In the genomic region with DNA sequence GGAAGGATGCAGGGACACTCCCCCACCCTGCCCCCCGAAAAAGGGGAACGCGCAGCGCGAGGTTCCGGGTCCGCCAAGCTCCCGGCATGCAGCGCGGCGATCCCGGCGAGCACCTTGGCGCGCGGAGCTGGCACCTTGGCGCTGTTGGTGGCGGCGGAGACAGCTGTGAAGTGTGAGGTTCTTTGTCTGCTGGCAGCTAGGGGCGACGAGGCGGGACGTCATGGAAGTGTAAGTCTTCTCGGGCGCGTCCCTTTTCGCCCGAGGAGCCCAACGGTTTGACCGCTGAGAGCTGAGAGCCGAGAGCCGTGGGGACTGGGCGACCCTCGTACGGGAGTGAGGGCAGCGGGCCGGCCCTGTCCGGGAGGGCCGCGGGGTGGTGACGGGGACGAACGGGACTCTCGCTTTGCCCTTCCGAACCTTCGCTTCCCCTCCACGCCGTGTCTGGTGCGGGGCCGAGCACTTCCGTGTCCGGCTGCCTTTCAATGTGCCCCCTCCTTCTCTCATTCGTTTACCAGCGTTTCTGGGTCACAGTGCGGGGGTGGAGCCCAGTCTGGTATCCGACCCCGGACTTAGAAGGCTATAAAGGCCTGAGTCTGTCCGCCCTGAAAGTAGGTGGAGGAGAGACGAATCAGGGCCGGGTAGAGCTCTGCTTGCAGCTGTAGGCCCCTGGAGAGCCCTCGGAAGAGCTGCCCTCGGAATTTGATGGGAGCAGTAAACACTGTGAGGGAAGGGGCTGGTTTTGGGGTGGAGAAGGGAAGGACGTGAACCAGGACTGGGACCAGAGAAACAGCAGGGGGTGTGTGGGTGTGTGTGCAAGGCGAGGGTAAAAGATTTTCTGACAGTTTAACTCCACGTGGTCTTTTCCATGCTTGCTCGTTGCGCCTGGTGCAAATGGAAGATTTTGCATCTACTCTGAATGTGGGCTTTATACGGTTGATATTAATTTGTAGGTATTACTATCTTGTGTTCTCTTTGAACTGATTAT, we compare ENCODE assay signal across 8 cellular contexts. TPM values are rescaled to one million over a fixed set of nuclear protein-coding genes. Genes with fewer than 3 reads are reported as not detected.
DNase-seq lines count a peak whose midpoint lies in the region; ATAC-seq and TF ChIP-seq lines count a peak whose summit lies in the region.

A gene (plus strand): TSS at position 105 of the 985 bp plus-strand sequence. CDS start 116 bp downstream, at position 221.

- DNase-seq in DMS153 (lab: John Stamatoyannopoulos, UW) (peak; percentile 7), HUDEP-2 (lab: John Stamatoyannopoulos, UW; ENCODE audit: unreplicated experiment in 76 of 76) (peak in 75 of 76 experiments; percentile 23 to 85 (median 70)), OCI-LY7 (ENCODE audit: low spot score) (peak; percentile 88), activated T-cell treated with anti-CD3 and anti-CD28 coated beads for 4 hours (peak; percentile 73), erythroblast (lab: John Stamatoyannopoulos, UW) (peak; percentile 86 to 87)
- DNase-seq in stimulated activated CD8-positive, alpha-beta memory T cell treated with anti-CD3 and anti-CD28 coated beads, Interleukin-7, amount 100 ng/mL, for 1 hour (ENCODE audit: low read depth in 2 of 2): peak; percentile 70 to 71

- TF ChIP-seq POLR2A in erythroblast (IDR thresholded peaks at IDR 0.05; ENCODE audit: low read length): peak; percentile 83

- H3K4me1 ChIP-seq in OCI-LY7 (ENCODE audit: insufficient read depth, low read length, poor library complexity, severe bottlenecking): peaks cover 38% of the 10 kb centered on the region
- peaks cover 16% of the 10 kb centered on the region for H3K4me1 ChIP-seq in mucosa of stomach (ENCODE audit: control insufficient read depth, insufficient read depth, low read length)

- BruUV-seq in OCI-LY7 (replicated peaks; lab: Mats Ljungman, UMichigan): TSS peak; percentile 63

- H3K27me3 ChIP-seq in mucosa of stomach (ENCODE audit: control insufficient read depth, insufficient read depth, low read length): no peaks in the 10 kb centered on the region

- peak within 1 kb of the TSS; percentile 83 for H3K4me2 ChIP-seq in OCI-LY7 (ENCODE audit: low read length)

- H3K4me3 ChIP-seq in OCI-LY7 (ENCODE audit: low read depth, low read length, poor library complexity, severe bottlenecking) (peak within 1 kb of the TSS; percentile 97), mucosa of stomach (ENCODE audit: low read length) (peak within 1 kb of the TSS; percentile 96)

- CTCF ChIA-PET in OCI-LY7 (lab: Charles Lee; ENCODE audit: unreplicated experiment): interaction anchor here (0.9 kb wide), 1 partner anchor 37 kb away, joined by 4 read pairs; no protein-coding TSS in a partner anchor

- peak within 1 kb of the TSS; percentile 94 for H3K9ac ChIP-seq in mucosa of stomach (ENCODE audit: low read length)

- peak within 1 kb of the TSS; percentile 87 for H3K27ac ChIP-seq in OCI-LY7 (ENCODE audit: low read depth, low read length, poor library complexity, severe bottlenecking)

- intact Hi-C loops in OCI-LY7 (cut with micrococcal nuclease; ENCODE audit: unreplicated experiment): loop anchor here (1.0 to 10.0 kb wide), 2 partner anchors 133 to 880 kb away; a partner anchor contains a TSS

- H2AFZ ChIP-seq in OCI-LY7 (ENCODE audit: low read length): peak within 1 kb of the TSS; percentile 77

- peaks cover 16% of the 10 kb centered on the region for H4K20me1 ChIP-seq in OCI-LY7 (ENCODE audit: insufficient read depth, low read length)

- no peaks in the 10 kb centered on the region for H3K9me2 ChIP-seq in OCI-LY7 (ENCODE audit: insufficient read depth, low read length)

- H3K9me3 ChIP-seq in OCI-LY7 (ENCODE audit: low read length): no peaks in the 10 kb centered on the region
- H3K9me3 ChIP-seq in mucosa of stomach (ENCODE audit: control insufficient read depth, low read length): no peaks in the 10 kb centered on the region

- ATAC-seq in GM21390 (IDR thresholded peaks at IDR 0.05; ENCODE audit: unreplicated experiment): peak; percentile 93

- peaks cover 51% of the 10 kb centered on the region for H3K79me2 ChIP-seq in OCI-LY7 (ENCODE audit: insufficient read depth, low read depth, low read length)

- POLR2A ChIA-PET in OCI-LY7 (lab: Charles Lee): interaction anchor here (0.6 to 1.8 kb wide), 7 partner anchors 8 to 366 kb away, joined by 3 to 5 read pairs (median 4); no protein-coding TSS in a partner anchor

- TF ChIP-seq CTCF in OCI-LY7 (conservative IDR thresholded peaks at IDR 0.05; ENCODE audit: low read length): peak; percentile 44

- peaks cover 41% of the 10 kb centered on the region for H3K36me3 ChIP-seq in OCI-LY7 (ENCODE audit: insufficient read depth, low read length)
- H3K36me3 ChIP-seq in mucosa of stomach (ENCODE audit: control insufficient read depth, insufficient read depth, low read length): no peaks in the 10 kb centered on the region

RNA-seq across cellular contexts. Expression of the gene that starts here (rescaled TPM):
- 25.1 and 47.1 TPM in 2 replicates for total RNA-seq in OCI-LY7 (2014; rRNA removed; shearing (Covaris generic))
- total RNA-seq in OCI-LY7 (2022): 28.3 and 28.4 TPM in 2 replicates

Comparison
In these comparisons a context has a peak if more than half of its experiments do, and no peak if none do; other contexts are left out.
1. Peak in every context shown above with its lines: DNase-seq, ATAC-seq, H3K4me3 ChIP-seq and H3K27ac ChIP-seq.
2. DNase-seq: peak in every context shown above with its lines; median percentile 88 in OCI-LY7; 86 in erythroblast; 73 in activated T-cell treated with anti-CD3 and anti-CD28 coated beads for 4 hours; 70 in stimulated activated CD8-positive, alpha-beta memory T cell treated with anti-CD3 and anti-CD28 coated beads, Interleukin-7, amount 100 ng/mL, for 1 hour; 70 in HUDEP-2; 7 in DMS153.